ENCODE assay signal across 10 cellular contexts in the genomic region with DNA sequence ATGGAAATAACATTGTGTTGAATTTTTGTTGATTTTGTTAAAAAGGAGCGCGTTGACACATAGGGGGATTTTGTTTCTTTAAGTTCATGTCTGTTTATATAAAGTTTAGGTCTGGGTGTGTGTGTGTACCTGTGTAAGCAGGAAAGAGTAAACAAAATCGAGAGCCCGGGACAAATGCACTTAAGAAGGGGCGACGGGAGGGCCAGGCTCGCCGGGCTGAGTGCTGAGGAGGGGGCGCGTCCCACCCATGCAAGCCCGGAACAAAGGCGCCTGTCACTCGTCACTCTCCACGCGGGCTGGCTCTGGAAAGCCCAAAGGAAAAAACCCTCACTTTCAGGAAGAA. TPM values are rescaled to one million over a fixed set of nuclear protein-coding genes. Genes with fewer than 3 reads are reported as not detected.
DNase-seq lines count a peak whose midpoint lies in the region; ATAC-seq and TF ChIP-seq lines count a peak whose summit lies in the region.
"Had no signal": no experiment of that assay in that cellular context is flagged by ENCODE, and none has a peak within 500 bp of the region (broad histone marks: within the 10 kb centered on the region; RNA-seq: fewer than 3 reads in every experiment).

No MANE protein-coding gene starts in this region.

- no peak overlapping the region for H3K9ac ChIP-seq in OCI-LY1 (ENCODE audit: low read length)
- H3K9ac ChIP-seq in parathyroid adenoma: no peak overlapping the region

- H2AFZ ChIP-seq in OCI-LY1 (ENCODE audit: low read length) (no peak overlapping the region), parathyroid adenoma (no peak overlapping the region)

- H3K4me3 Mint-ChIP-seq in Caco-2 (ENCODE audit: unreplicated experiment): peak overlapping the region; percentile 73

- H3K36me3 ChIP-seq in Caco-2 (ENCODE audit: control insufficient read depth, insufficient read depth, low read length) (no peaks in the 10 kb centered on the region), OCI-LY1 (ENCODE audit: insufficient read depth, low read length) (no peaks in the 10 kb centered on the region), esophagus (ENCODE audit: control insufficient read depth in 2 of 2, insufficient read depth in 2 of 2, low read length in 1 of 2) (no peaks in the 10 kb centered on the region), parathyroid adenoma (ENCODE audit: control insufficient read depth, insufficient read depth, low read length) (no peaks in the 10 kb centered on the region)

- H3K27ac Mint-ChIP-seq in Caco-2 (ENCODE audit: unreplicated experiment): peak overlapping the region; percentile 47

- peaks cover 18% of the 10 kb centered on the region for H3K4me1 Mint-ChIP-seq in Caco-2 (ENCODE audit: low read depth, unreplicated experiment)

- CTCF ChIA-PET in Caco-2 (lab: Charles Lee): no interaction called here

- peaks cover 30% of the 10 kb centered on the region for H3K4me1 ChIP-seq in Caco-2
- H3K4me1 ChIP-seq in OCI-LY1 (ENCODE audit: insufficient read depth, low read length, severe bottlenecking): no peaks in the 10 kb centered on the region
- peaks cover 0 to 5% of the 10 kb centered on the region in 2 donors for H3K4me1 ChIP-seq in esophagus (ENCODE audit: control insufficient read depth in 2 of 2, insufficient read depth in 2 of 2, low read length in 1 of 2)
- no peaks in the 10 kb centered on the region for H3K4me1 ChIP-seq in parathyroid adenoma

- TF ChIP-seq CTCF in Caco-2 (IDR thresholded peaks at IDR 0.05; ENCODE audit: insufficient read depth in 1 of 2, low read depth in 1 of 2, low read length in 1 of 2, severe bottlenecking in 1 of 2, unreplicated experiment in 1 of 2): no peak
- TF ChIP-seq CTCF in OCI-LY1 (IDR thresholded peaks at IDR 0.05; ENCODE audit: low read length): no peak
- no peak for TF ChIP-seq CTCF in parathyroid adenoma (IDR thresholded peaks at IDR 0.05)

- no peaks in the 10 kb centered on the region for H3K9me2 ChIP-seq in OCI-LY1 (ENCODE audit: low read depth, low read length)

- BruUV-seq in Caco-2 (replicated peaks; lab: Mats Ljungman, UMichigan): no TSS peak

- no peaks in the 10 kb centered on the region for H3F3A ChIP-seq in OCI-LY1 (ENCODE audit: insufficient read depth, low read length)

- H3K79me2 ChIP-seq in OCI-LY1 (ENCODE audit: insufficient read depth, low read length) (no peaks in the 10 kb centered on the region), parathyroid adenoma (no peaks in the 10 kb centered on the region)

- DNase-seq in Caco-2 (no peak), dedifferentiated amniotic fluid mesenchymal stem cell (ENCODE audit: extremely low spot score) (no peak), GM19240 (ENCODE audit: insufficient read length, low spot score) (no peak), COLO829 (ENCODE audit: low spot score) (no peak)
- DNase-seq: activated CD4-positive, CD25-positive, alpha-beta regulatory T cell had no signal

- H3K27ac ChIP-seq in OCI-LY1 (ENCODE audit: low read depth, low read length, poor library complexity, severe bottlenecking) (no peak overlapping the region), esophagus (ENCODE audit: low read depth in 2 of 2, low read length in 1 of 2) (no peak overlapping the region), parathyroid adenoma (no peak overlapping the region)

- H3K4me3 ChIP-seq in Caco-2 (ENCODE audit: low read depth, low read length) (peak overlapping the region; percentile 36), OCI-LY1 (ENCODE audit: low read depth, low read length, poor library complexity, severe bottlenecking) (no peak overlapping the region), esophagus (ENCODE audit: low read depth in 1 of 2, low read length in 2 of 2) (peak overlapping the region; percentile 25 to 33), parathyroid adenoma (ENCODE audit: low read depth, low read length) (peak overlapping the region; percentile 32)

- 6 to 7% methylated on average over 15 of the region's 15 CpGs for WGBS in esophagus, 2 donors

- H3K27me3 ChIP-seq in Caco-2 (replicated peaks; ENCODE audit: control insufficient read depth, insufficient read depth, low read length) (no peaks in the 10 kb centered on the region), OCI-LY1 (ENCODE audit: insufficient read depth, low read length) (no peaks in the 10 kb centered on the region), esophagus (ENCODE audit: control insufficient read depth in 1 of 2, insufficient read depth in 2 of 2, low read length in 2 of 2) (peaks cover 0 to 9% of the 10 kb centered on the region in 2 donors), parathyroid adenoma (ENCODE audit: control insufficient read depth, insufficient read depth, low read length) (no peaks in the 10 kb centered on the region)

- no peak for ATAC-seq in GM19035 (IDR thresholded peaks at IDR 0.05; ENCODE audit: unreplicated experiment)

- H3K9me3 ChIP-seq in Caco-2: no peaks in the 10 kb centered on the region
- H3K9me3 ChIP-seq in OCI-LY1 (ENCODE audit: low read length): no peaks in the 10 kb centered on the region
- H3K9me3 ChIP-seq in esophagus (ENCODE audit: control insufficient read depth in 2 of 2, insufficient read depth in 1 of 2, low read depth in 1 of 2, low read length in 1 of 2): peaks cover 2 to 4% of the 10 kb centered on the region in 2 donors
- H3K9me3 ChIP-seq in parathyroid adenoma (ENCODE audit: control insufficient read depth, low read length): no peaks in the 10 kb centered on the region

- H4K20me1 ChIP-seq in OCI-LY1 (ENCODE audit: insufficient read depth, low read length): no peaks in the 10 kb centered on the region

- no peaks in the 10 kb centered on the region for H3K27me3 Mint-ChIP-seq in Caco-2 (ENCODE audit: insufficient read depth, unreplicated experiment)

- H3K9me3 Mint-ChIP-seq in Caco-2 (ENCODE audit: unreplicated experiment): no peaks in the 10 kb centered on the region

- peaks cover 13% of the 10 kb centered on the region for H3K36me3 Mint-ChIP-seq in Caco-2 (ENCODE audit: insufficient read depth, unreplicated experiment)

- POLR2A ChIA-PET in Caco-2 (lab: Charles Lee): no interaction called here

- intact Hi-C loops in Caco-2 (cut with micrococcal nuclease; ENCODE audit: unreplicated experiment): no loop called here

- H3K4me2 ChIP-seq in OCI-LY1 (ENCODE audit: low read length): peak overlapping the region; percentile 3; the same call in 1 of the 2 replicates
- H3K4me2 ChIP-seq in parathyroid adenoma (ENCODE audit: low read length): peak overlapping the region; percentile 66

RNA-seq across cellular contexts. Expression of a gene that starts 28.8 kb away (rescaled TPM):
- total RNA-seq in Caco-2 (2022): 4.0 and 4.5 TPM in 2 replicates
- polyA plus RNA-seq in esophagus: 1 to 10 TPM; 1.1 to 1.8 TPM
- total RNA-seq: glomerular endothelial cell had no signal

RNA-seq across cellular contexts. Expression of a gene that starts 38.9 kb away (rescaled TPM):
- total RNA-seq in Caco-2 (2022): 48.3 and 51.7 TPM in 2 replicates
- polyA plus RNA-seq in esophagus: 10 to 100 TPM; 13.7 to 15.7 TPM

RNA-seq across cellular contexts. Expression of a gene that starts 41.7 kb away (rescaled TPM):
- total RNA-seq in Caco-2 (2022): 128 and 164 TPM in 2 replicates
- polyA plus RNA-seq in esophagus: 10 to 100 TPM; 38.0 to 47.6 TPM
